1 cellular context compared by ENCODE assay signal in genomic region chr2:176174850-176175728, GRCh38.
TF ChIP-seq lines count a peak whose summit lies in the region.

No MANE protein-coding gene starts in this region.

TF ChIP-seq in HepG2, 621 proteins besides CTCF, POLR2A, EP300 and RAD21 (continues in another document):
- TF ChIP-seq AGO1 (IDR thresholded peaks at IDR 0.05; ENCODE audit: low read depth, low read length, poor library complexity, severe bottlenecking) (peak; percentile 56), ZFX (CRISPR knock-in tag; IDR thresholded peaks at IDR 0.05; ENCODE audit: low read depth) (0 out of 2 replicates have a peak, but pooled peaks have one; percentile 28), ZNF274 (CRISPR knock-in tag; IDR thresholded peaks at IDR 0.05) (0 out of 2 replicates have a peak, but pooled peaks have one; percentile 24), AGO2 (optimal IDR thresholded peaks at IDR 0.05; ENCODE audit: low read depth, low read length) (peak; percentile 84), HMGXB4 (CRISPR knock-in tag; IDR thresholded peaks at IDR 0.05; ENCODE audit: borderline replicate concordance in 1 of 2, low read depth in 1 of 2) (0 out of 4 replicates have a peak, but pooled peaks of 1 of the 2 experiments have one; percentile 25), SOX5 (CRISPR knock-in tag; IDR thresholded peaks at IDR 0.05; ENCODE audit: borderline replicate concordance) (peak; percentile 25; the same call in 1 of the 2 replicates), EED (CRISPR knock-in tag; IDR thresholded peaks at IDR 0.05) (peak; percentile 3; the same call in 1 of the 2 replicates), RBM39 (IDR thresholded peaks at IDR 0.05; ENCODE audit: low read depth, low read length, poor library complexity, severe bottlenecking) (peak; percentile 49), ZNF530 (CRISPR knock-in tag; IDR thresholded peaks at IDR 0.05; ENCODE audit: low read depth) (no peak), ZNF615 (CRISPR knock-in tag; IDR thresholded peaks at IDR 0.05; ENCODE audit: borderline replicate concordance) (0 out of 2 replicates have a peak, but pooled peaks have one; percentile 27), RELA (CRISPR knock-in tag; IDR thresholded peaks at IDR 0.05) (peak; percentile 29; the same call in 1 of the 2 replicates), ZNF281 (CRISPR knock-in tag; IDR thresholded peaks at IDR 0.05; ENCODE audit: borderline replicate concordance) (peak; percentile 70; the same call in 1 of the 2 replicates), HNF1B (CRISPR knock-in tag; IDR thresholded peaks at IDR 0.05) (0 out of 2 replicates have a peak, but pooled peaks have one; percentile 37), ZBTB38 (CRISPR knock-in tag; IDR thresholded peaks at IDR 0.05) (peak; percentile 62; the same call in 1 of the 2 replicates), SKIL (CRISPR knock-in tag; IDR thresholded peaks at IDR 0.05; ENCODE audit: borderline replicate concordance) (0 out of 2 replicates have a peak, but pooled peaks have one; percentile 29), HOXA3 (CRISPR knock-in tag; IDR thresholded peaks at IDR 0.05) (0 out of 2 replicates have a peak, but pooled peaks have one; percentile 11), ZFP91 (CRISPR knock-in tag; IDR thresholded peaks at IDR 0.05; ENCODE audit: borderline replicate concordance) (peak; percentile 74; the same call in 1 of the 2 replicates), SNAPC5 (CRISPR knock-in tag; IDR thresholded peaks at IDR 0.05; ENCODE audit: borderline replicate concordance) (no peak), FOXA1 (IDR thresholded peaks at IDR 0.05) (no peak), FOXA1 (CRISPR knock-in tag; IDR thresholded peaks at IDR 0.05) (0 out of 2 replicates have a peak, but pooled peaks have one; percentile 24), SIN3A (IDR thresholded peaks at IDR 0.05; ENCODE audit: borderline replicate concordance, low read depth, low read length) (no peak), ZNF33A (CRISPR knock-in tag; IDR thresholded peaks at IDR 0.05; ENCODE audit: borderline replicate concordance) (no peak), ZBTB33 (CRISPR knock-in tag; IDR thresholded peaks at IDR 0.05) (peak; percentile 87), PHF8 (CRISPR knock-in tag; IDR thresholded peaks at IDR 0.05) (peak; percentile 49), ZNF383 (CRISPR knock-in tag; IDR thresholded peaks at IDR 0.05; ENCODE audit: borderline replicate concordance) (no peak), ZNF687 (CRISPR knock-in tag; IDR thresholded peaks at IDR 0.05) (peak; percentile 90), MTF1 (CRISPR knock-in tag; IDR thresholded peaks at IDR 0.05) (no peak), ZNF710 (CRISPR knock-in tag; IDR thresholded peaks at IDR 0.05; ENCODE audit: borderline replicate concordance) (peak; percentile 66; the same call in 1 of the 2 replicates), FOXP4 (CRISPR knock-in tag; IDR thresholded peaks at IDR 0.05) (peak; percentile 47), RBFOX2 (IDR thresholded peaks at IDR 0.05; ENCODE audit: low read depth, low read length) (peak; percentile 51; the same call in 1 of the 2 replicates), ZNF136 (CRISPR knock-in tag; IDR thresholded peaks at IDR 0.05; ENCODE audit: low read depth) (0 out of 2 replicates have a peak, but pooled peaks have one; percentile 28), NR2F6 (IDR thresholded peaks at IDR 0.05) (no peak), NR2F6 (CRISPR knock-in tag; IDR thresholded peaks at IDR 0.05) (peak; percentile 50; the same call in 1 of the 2 replicates)
